In the genomic region with DNA sequence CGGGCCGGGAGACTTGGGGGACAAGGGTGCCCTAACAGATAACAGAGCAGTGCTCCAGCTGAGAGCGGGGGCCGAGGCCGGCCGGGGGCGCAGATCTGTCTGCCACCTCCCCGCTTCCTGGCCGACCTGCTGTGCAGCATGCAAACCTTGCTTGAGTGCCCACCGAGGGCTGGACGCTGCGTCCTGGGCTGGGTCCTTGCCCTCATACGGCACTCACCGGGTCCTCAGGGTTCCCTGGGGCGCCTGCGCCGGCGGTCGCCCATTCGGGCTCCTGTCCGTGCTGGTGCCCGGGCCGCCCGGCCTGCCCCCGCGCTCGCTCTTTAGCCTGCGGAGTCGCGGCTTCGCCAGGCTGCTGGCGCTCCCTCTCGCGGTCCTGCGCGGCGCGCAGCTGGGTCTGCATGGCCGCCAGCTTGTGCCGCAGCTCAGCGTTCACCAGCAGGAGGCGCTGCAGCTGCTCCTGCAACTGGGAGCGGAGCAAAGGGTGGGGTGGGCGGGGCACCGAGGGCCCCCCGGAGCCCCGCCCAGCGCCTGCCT, we compare ENCODE assay signal across 8 cellular contexts. TPM values are rescaled to one million over a fixed set of nuclear protein-coding genes. Genes with fewer than 3 reads are reported as not detected.
A peak's percentile ranks its signal among the peaks of the same experiment; 100 is the strongest.
DNase-seq lines count a peak whose midpoint lies in the region; ATAC-seq and TF ChIP-seq lines count a peak whose summit lies in the region.

No MANE protein-coding gene starts in this region.

- H3K36me3 ChIP-seq in BJ (ENCODE audit: control insufficient read depth, insufficient read depth, low read length) (peaks cover 26% of the 10 kb centered on the region), muscle layer of colon (ENCODE audit: insufficient read depth, low read length) (peaks cover 37% of the 10 kb centered on the region)

- DNase-seq in BJ (ENCODE audit: low read depth) = peak; percentile 67
- DNase-seq in NOMO-1 treated with DMSO at 0.1 percent for 48 hours (lab: John Stamatoyannopoulos, UW; ENCODE audit: unreplicated experiment) = peak; percentile 84
- DNase-seq in activated T-cell treated with anti-CD3 and anti-CD28 coated beads for 24 hours (ENCODE audit: low read depth) = peak; percentile 89
- peak; percentile 64 for DNase-seq in epithelial cell of prostate (ENCODE audit: low read depth, low spot score)
- peak; percentile 94 for DNase-seq in stimulated activated CD8-positive, alpha-beta memory T cell treated with anti-CD3 and anti-CD28 coated beads, Interleukin-4, amount 100 ng/mL, for 48 hours

- H3K9me3 ChIP-seq in muscle layer of colon (ENCODE audit: low read length) = no peaks in the 10 kb centered on the region

- H3K4me1 ChIP-seq in muscle layer of colon (ENCODE audit: insufficient read depth, low read length) = peaks cover 25% of the 10 kb centered on the region

- ATAC-seq in GM19043 (IDR thresholded peaks at IDR 0.05; ENCODE audit: low read depth, unreplicated experiment) (peak; percentile 50), HG03432 (IDR thresholded peaks at IDR 0.05; ENCODE audit: unreplicated experiment) (peak; percentile 57)

- peak overlapping the region; percentile 25 for H3K9ac ChIP-seq in muscle layer of colon (ENCODE audit: low read length)

- H3K27ac ChIP-seq in epithelial cell of prostate (peak overlapping the region; percentile 91), muscle layer of colon (ENCODE audit: low read depth, low read length) (peak overlapping the region; percentile 87)

- TF ChIP-seq CTCF in BJ (IDR thresholded peaks at IDR 0.05; ENCODE audit: insufficient read depth, low read depth, low read length) = peak; percentile 84

- POLR2A ChIA-PET in BJ (lab: Charles Lee) = interaction anchor here (0.6 kb wide), 2 partner anchors 58 to 72 kb away, joined by 4 to 9 read pairs; no protein-coding TSS in a partner anchor

- H3K27me3 ChIP-seq in BJ (ENCODE audit: control insufficient read depth, insufficient read depth, low read length) (no peaks in the 10 kb centered on the region), muscle layer of colon (ENCODE audit: control insufficient read depth in 1 of 2, insufficient read depth in 2 of 2, low read length in 2 of 2) (no peaks in the 10 kb centered on the region)

- H3K4me3 ChIP-seq in BJ (ENCODE audit: low read depth, low read length) (peak overlapping the region; percentile 63), muscle layer of colon (ENCODE audit: low read depth in 1 of 2, low read length in 2 of 2) (peak overlapping the region; percentile 40 to 66)

- CTCF ChIA-PET in BJ (lab: Yijun Ruan, JAX) = interaction anchor here (0.5 to 3.2 kb wide), 21 partner anchors 10 to 390 kb away, joined by 3 to 36 read pairs (median 4); a partner anchor contains a TSS

RNA-seq across cellular contexts. Expression of a gene that starts 1.0 kb away (rescaled TPM):
- polyA plus RNA-seq in BJ (2011; rRNA removed) = 5.3 and 6.2 TPM in 2 replicates
- polyA minus RNA-seq in BJ (2011; rRNA and poly(A)+ RNA removed) = 1.4 and 2.6 TPM in 2 replicates

RNA-seq across cellular contexts. Expression of a gene that starts 3.1 kb away (rescaled TPM):
- polyA plus RNA-seq in BJ (2011; rRNA removed) = 0.11 and 0.12 TPM in 2 replicates
- polyA minus RNA-seq in BJ (2011; rRNA and poly(A)+ RNA removed) = not detected in 2 replicates

RNA-seq across cellular contexts. Expression of a gene that starts 20.0 kb away (rescaled TPM):
- polyA plus RNA-seq in BJ (2011; rRNA removed) = 5.0 and 8.9 TPM in 2 replicates
- 8.1 and 9.6 TPM in 2 replicates for polyA minus RNA-seq in BJ (2011; rRNA and poly(A)+ RNA removed)

RNA-seq across cellular contexts. Expression of a gene that starts 36.0 kb away (rescaled TPM):
- polyA plus RNA-seq in BJ (2011; rRNA removed) = 113 and 194 TPM in 2 replicates
- polyA minus RNA-seq in BJ (2011; rRNA and poly(A)+ RNA removed) = 292 and 302 TPM in 2 replicates

Comparison
In these comparisons a context has a peak if more than half of its experiments do, and no peak if none do; other contexts are left out.
1. Peak in every context shown above with its lines: DNase-seq, ATAC-seq, H3K4me3 ChIP-seq and H3K27ac ChIP-seq.